Comparison of ENCODE assay signal across 29 cellular contexts in the genomic region with DNA sequence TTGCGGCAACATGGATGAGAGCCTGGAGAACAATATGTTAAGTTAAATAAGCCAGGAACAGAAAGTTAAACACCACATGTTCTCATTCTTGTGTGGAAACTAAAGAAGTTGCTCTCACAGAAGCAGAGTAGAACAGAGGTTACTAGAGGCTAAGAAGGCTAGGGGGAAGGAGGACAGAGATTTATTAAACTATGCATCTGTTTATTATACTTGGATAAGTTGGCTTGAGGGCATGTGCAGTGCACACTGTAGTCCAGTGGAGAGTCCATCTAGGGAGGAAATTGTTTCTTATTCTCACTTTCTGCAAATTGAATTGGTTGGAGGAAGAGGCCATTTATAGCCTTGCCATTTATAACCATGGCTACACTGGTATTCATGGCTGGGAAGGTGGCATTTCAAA.
"Had no signal": no experiment of that assay in that cellular context is flagged by ENCODE, and none has a peak within 500 bp of the region (broad histone marks: within the 10 kb centered on the region; RNA-seq: fewer than 3 reads in every experiment).

No MANE protein-coding gene starts in this region.

- H3K36me3 ChIP-seq: MG63 had no signal

- H3K36me3 Mint-ChIP-seq: activated naive CD8-positive, alpha-beta T cell treated with anti-CD3 and anti-CD28 coated beads for 36 hours; brain had no signal

- H3K4me3 ChIP-seq: K562, MG63, PC-9 had no signal

- H3K9me3 Mint-ChIP-seq: activated CD4-positive, alpha-beta T cell treated with anti-CD3 and anti-CD28 coated beads, Interleukin-2, amount 10 ng/mL, durations not matched to agents 24 days and 14 days; activated naive CD8-positive, alpha-beta T cell treated with anti-CD3 and anti-CD28 coated beads for 36 hours; brain; central memory CD8-positive, alpha-beta T cell; T-helper 2 cell treated with Interferon-gamma antibody and Interleukin-4, amounts not matched to agents 5 μg/mL and 100 μg/mL, for 36 hours had no signal

- H3K4me1 Mint-ChIP-seq: activated CD4-positive, alpha-beta T cell treated with anti-CD3 and anti-CD28 coated beads, Interleukin-2, amount 10 ng/mL, durations not matched to agents 24 days and 14 days; activated naive CD8-positive, alpha-beta T cell treated with anti-CD3 and anti-CD28 coated beads for 36 hours; activated T-helper 17 cell treated with anti-CD3 and anti-CD28 coated beads, Interleukin-2, amount 50 U/mL, for 72 hours; central memory CD8-positive, alpha-beta T cell had no signal

- H3K27me3 ChIP-seq: MG63 had no signal

- H3K27ac Mint-ChIP-seq: activated CD4-positive, alpha-beta T cell treated with anti-CD3 and anti-CD28 coated beads, Interleukin-2, amount 10 ng/mL, durations not matched to agents 24 days and 14 days; activated CD8-positive, alpha-beta T cell treated with anti-CD3 and anti-CD28 coated beads for 36 hours; activated naive CD8-positive, alpha-beta T cell treated with anti-CD3 and anti-CD28 coated beads for 36 hours; activated T-cell treated with anti-CD3 and anti-CD28 coated beads, Interleukin-2, amount 50 U/mL, for 72 hours; activated T-helper 17 cell treated with anti-CD3 and anti-CD28 coated beads, Interleukin-2, amount 50 U/mL, for 72 hours; T-helper 2 cell treated with Interferon-gamma antibody and Interleukin-4, amounts not matched to agents 5 μg/mL and 100 μg/mL, for 36 hours had no signal

- H3K27ac ChIP-seq: PC-9, RWPE1 had no signal

- ATAC-seq: activated CD8-positive, alpha-beta T cell treated with anti-CD3 and anti-CD28 coated beads for 36 hours; activated T-cell treated with anti-CD3 and anti-CD28 coated beads, Interleukin-2, amount 50 U/mL, for 72 hours; activated T-helper 17 cell treated with anti-CD3 and anti-CD28 coated beads, Interleukin-2, amount 50 U/mL, for 72 hours; K562; Right ventricle myocardium inferior had no signal

- H3K4me3 Mint-ChIP-seq: activated CD4-positive, alpha-beta T cell treated with anti-CD3 and anti-CD28 coated beads, Interleukin-2, amount 10 ng/mL, durations not matched to agents 24 days and 14 days; activated CD8-positive, alpha-beta T cell treated with anti-CD3 and anti-CD28 coated beads for 36 hours; activated naive CD8-positive, alpha-beta T cell treated with anti-CD3 and anti-CD28 coated beads for 36 hours; activated T-cell treated with anti-CD3 and anti-CD28 coated beads, Interleukin-2, amount 50 U/mL, for 72 hours; activated T-helper 17 cell treated with anti-CD3 and anti-CD28 coated beads, Interleukin-2, amount 50 U/mL, for 72 hours; brain; central memory CD8-positive, alpha-beta T cell; T-helper 2 cell treated with Interferon-gamma antibody and Interleukin-4, amounts not matched to agents 5 μg/mL and 100 μg/mL, for 36 hours had no signal

- DNase-seq: activated CD4-positive, alpha-beta T cell treated with anti-CD3 and anti-CD28 coated beads, Interleukin-2, amount 10 ng/mL, durations not matched to agents 24 days and 14 days; activated CD4-positive, alpha-beta T cell treated with anti-CD3 and anti-CD28 coated beads, Interleukin-2, amount 50 U/mL, for 4 hours; activated CD8-positive, alpha-beta T cell treated with anti-CD3 and anti-CD28 coated beads for 36 hours; activated effector memory CD4-positive, alpha-beta T cell treated with anti-CD3 and anti-CD28 coated beads, Interleukin-2, amount 50 U/mL, for 16 hours; activated naive CD4-positive, alpha-beta T cell; activated naive CD4-positive, alpha-beta T cell treated with anti-CD3 and anti-CD28 coated beads, Interleukin-2, amount 50 U/mL, for 16 hours; activated naive CD8-positive, alpha-beta T cell treated with anti-CD3 and anti-CD28 coated beads for 36 hours; activated T-cell treated with anti-CD3 and anti-CD28 coated beads, Interleukin-2, amount 50 U/mL, for 1 hour; activated T-cell treated with anti-CD3 and anti-CD28 coated beads, Interleukin-2, amount 50 U/mL, for 72 hours; amygdala; MG63; NCI-H1048; NCI-H1436 treated with DMSO at 0.1 percent for 48 hours; NCI-H187; NCI-H2029 treated with DMSO at 0.1 percent for 48 hours; NCI-H2107; NCI-H2171; NCI-H510A; NCI-H526; NCI-H748 treated with DMSO at 0.1 percent for 48 hours; PC-9; SW 1271 had no signal

- H3K27me3 Mint-ChIP-seq: activated CD4-positive, alpha-beta T cell treated with anti-CD3 and anti-CD28 coated beads, Interleukin-2, amount 10 ng/mL, durations not matched to agents 24 days and 14 days had no signal
